Comparison of ENCODE assay signal across 8 cellular contexts in the genomic region with DNA sequence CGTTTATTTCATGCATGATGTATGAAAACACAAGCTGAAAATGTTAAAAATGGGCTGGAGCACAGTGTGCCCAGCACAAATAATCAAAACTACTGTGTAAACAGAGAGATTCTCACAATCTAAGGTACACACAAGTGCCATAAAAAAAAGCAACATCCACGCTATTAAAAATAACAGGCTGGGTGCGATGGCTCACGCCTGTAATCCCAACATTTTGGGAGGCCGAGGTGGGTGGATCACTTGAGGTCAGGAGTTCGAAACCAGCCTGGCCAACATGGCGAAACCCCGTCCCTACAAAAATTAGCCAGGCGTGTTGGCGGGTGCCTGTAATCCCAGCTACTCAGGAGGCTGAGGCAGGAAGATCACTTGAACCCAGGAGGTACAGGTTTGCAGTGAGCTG. TPM values are rescaled to one million over a fixed set of nuclear protein-coding genes. Genes with fewer than 3 reads are reported as not detected.
DNase-seq lines count a peak whose midpoint lies in the region; ATAC-seq, FAIRE-seq and TF ChIP-seq lines count a peak whose summit lies in the region.
"Not testable (repeated sequence)": the region's sequence is repeated elsewhere in the genome, so short reads cannot be mapped to it uniquely, and the experiment has no call there.

No MANE protein-coding gene starts in this region.

- peaks cover 97% of the 10 kb centered on the region for H3K79me2 ChIP-seq in smooth muscle cell (ENCODE audit: low read depth)

- H3K27me3 ChIP-seq in foreskin keratinocyte; smooth muscle cell (ENCODE audit: low read depth): not testable (repeated sequence)

- H3K4me3 ChIP-seq in A549, mucosa of descending colon: not testable (repeated sequence)
- peak overlapping the region; percentile 57 for H3K4me3 ChIP-seq in NB4 (ENCODE audit: low read depth, low read length)
- peak overlapping the region; percentile 20 for H3K4me3 ChIP-seq in smooth muscle cell

- peaks cover 67% of the 10 kb centered on the region for H3K4me1 Mint-ChIP-seq in activated CD4-positive, alpha-beta memory T cell treated with anti-CD3 and anti-CD28 coated beads, Interleukin-2, amount 10 ng/mL, durations not matched to agents 7 days and 5 days
- H3K4me1 Mint-ChIP-seq in brain, result peaks cover 64% of the 10 kb centered on the region

- H2AFZ ChIP-seq in smooth muscle cell (ENCODE audit: low read depth), result not testable (repeated sequence)

- not testable (repeated sequence) for FAIRE-seq in A549 (lab: Jason Lieb, UNC)

- H3K27me3 Mint-ChIP-seq in activated CD4-positive, alpha-beta memory T cell treated with anti-CD3 and anti-CD28 coated beads, Interleukin-2, amount 10 ng/mL, durations not matched to agents 7 days and 5 days; brain: not testable (repeated sequence)

- DNase-seq in A549 (ENCODE audit: low read depth in 1 of 2, low spot score in 1 of 2); NB4 (ENCODE audit: low read depth); activated CD4-positive, alpha-beta memory T cell treated with anti-CD3 and anti-CD28 coated beads, Interleukin-2, amount 10 ng/mL, durations not matched to agents 7 days and 5 days; foreskin keratinocyte; mucosa of descending colon; smooth muscle cell (lab: John Stamatoyannopoulos, UW; ENCODE audit: unreplicated experiment): not testable (repeated sequence)

- H3K4me2 ChIP-seq in A549 (peak overlapping the region; percentile 52), smooth muscle cell (peak overlapping the region; percentile 73)

- H3K4me1 ChIP-seq in A549, result peaks cover 59% of the 10 kb centered on the region
- not testable (repeated sequence) for H3K4me1 ChIP-seq in foreskin keratinocyte; smooth muscle cell (ENCODE audit: low read depth)
- H3K4me1 ChIP-seq in mucosa of descending colon (ENCODE audit: low read depth), result peaks cover 13% of the 10 kb centered on the region

- POLR2A ChIA-PET in A549 (lab: Yijun Ruan, JAX), result interaction anchor here (1.1 kb wide), 1 partner anchor 22 kb away, joined by 5 read pairs; the partner anchor contains the start of gene YWHAQ
- POLR2A ChIA-PET in activated CD4-positive, alpha-beta memory T cell treated with anti-CD3 and anti-CD28 coated beads, Interleukin-2, amount 10 ng/mL, durations not matched to agents 7 days and 5 days (lab: Charles Lee), result interaction anchor here (0.9 to 5.2 kb wide), 14 partner anchors 9 to 185 kb away, joined by 3 to 49 read pairs (median 8); partner anchors contain the start of genes ADAM17, CPSF3, ITGB1BP1 and YWHAQ

- peaks cover 100% of the 10 kb centered on the region for H4K20me1 ChIP-seq in smooth muscle cell (ENCODE audit: low read depth)

- H3K9me3 Mint-ChIP-seq in activated CD4-positive, alpha-beta memory T cell treated with anti-CD3 and anti-CD28 coated beads, Interleukin-2, amount 10 ng/mL, durations not matched to agents 7 days and 5 days, result not testable (repeated sequence)
- H3K9me3 Mint-ChIP-seq in brain, result peaks cover 8 to 28% (median 15%) of the 10 kb centered on the region in 5 experiments

- not testable (repeated sequence) for TF ChIP-seq RAD21 in A549 (conservative IDR thresholded peaks at IDR 0.05 in 1 of 2, IDR thresholded peaks at IDR 0.05 in 1 of 2)

- H3F3A ChIP-seq in smooth muscle cell (ENCODE audit: low read depth), result peaks cover 16% of the 10 kb centered on the region

- not testable (repeated sequence) for H3K36me3 ChIP-seq in mucosa of descending colon (ENCODE audit: low read depth); smooth muscle cell (ENCODE audit: low read depth)

- CTCF ChIA-PET in A549 (lab: Yijun Ruan, JAX), result interaction anchor here (1.3 to 1.8 kb wide), 2 partner anchors 28 to 127 kb away, joined by 3 to 5 read pairs; no protein-coding TSS in a partner anchor
- CTCF ChIA-PET in activated CD4-positive, alpha-beta memory T cell treated with anti-CD3 and anti-CD28 coated beads, Interleukin-2, amount 10 ng/mL, durations not matched to agents 7 days and 5 days (lab: Charles Lee), result interaction anchor here (1.1 to 1.6 kb wide), 5 partner anchors 11 to 191 kb away, joined by 4 to 8 read pairs (median 5); partner anchors contain the start of genes ADAM17 and YWHAQ

- ATAC-seq in A549, foreskin keratinocyte: not testable (repeated sequence)
- peak; percentile 10 for ATAC-seq in GM21381 (IDR thresholded peaks at IDR 0.05; ENCODE audit: unreplicated experiment)
- peak; percentile 57 for ATAC-seq in mucosa of descending colon

- peak overlapping the region; percentile 70 for H3K4me3 Mint-ChIP-seq in activated CD4-positive, alpha-beta memory T cell treated with anti-CD3 and anti-CD28 coated beads, Interleukin-2, amount 10 ng/mL, durations not matched to agents 7 days and 5 days
- peak overlapping the region in 2 of 5 experiments; percentile 28 to 64 for H3K4me3 Mint-ChIP-seq in brain

- intact Hi-C loops in mucosa of descending colon (cut with DNase I, micrococcal nuclease), result not testable (repeated sequence)

- not testable (repeated sequence) for TF ChIP-seq EP300 in A549 (IDR thresholded peaks at IDR 0.05)

- TF ChIP-seq CTCF in A549 (IDR thresholded peaks at IDR 0.05); NB4 (IDR thresholded peaks at IDR 0.05; ENCODE audit: low read depth, low read length); brain (conservative IDR thresholded peaks at IDR 0.05); foreskin keratinocyte (conservative IDR thresholded peaks at IDR 0.05); mucosa of descending colon (IDR thresholded peaks at IDR 0.05); smooth muscle cell (IDR thresholded peaks at IDR 0.05; ENCODE audit: borderline replicate concordance, insufficient read depth, poor library complexity, severe bottlenecking): not testable (repeated sequence)

- not testable (repeated sequence) for H3K9me3 ChIP-seq in A549; mucosa of descending colon; smooth muscle cell (replicated peaks; ENCODE audit: low read depth)

- H3K27ac Mint-ChIP-seq in activated CD4-positive, alpha-beta memory T cell treated with anti-CD3 and anti-CD28 coated beads, Interleukin-2, amount 10 ng/mL, durations not matched to agents 7 days and 5 days, result peak overlapping the region; percentile 91
- peak overlapping the region in 4 of 5 experiments; percentile 52 to 94 (median 84) for H3K27ac Mint-ChIP-seq in brain

- peak overlapping the region; percentile 34 for H3K9ac ChIP-seq in smooth muscle cell (ENCODE audit: low read depth)

- WGBS in A549 (ENCODE audit: missing lambda C conversion rate), result 65% methylated on average over 10 of the region's 10 CpGs
- WGBS in smooth muscle cell (ENCODE audit: low lambda C conversion rate), result 87% methylated on average over 10 of the region's 10 CpGs

- peaks cover 68% of the 10 kb centered on the region for H3K36me3 Mint-ChIP-seq in activated CD4-positive, alpha-beta memory T cell treated with anti-CD3 and anti-CD28 coated beads, Interleukin-2, amount 10 ng/mL, durations not matched to agents 7 days and 5 days (ENCODE audit: low read depth)
- H3K36me3 Mint-ChIP-seq in brain, result peaks cover 93% of the 10 kb centered on the region

- not testable (repeated sequence) for TF ChIP-seq POLR2A in A549 (IDR thresholded peaks at IDR 0.05; ENCODE audit: low read length); NB4 (IDR thresholded peaks at IDR 0.05; ENCODE audit: extremely low read depth, insufficient read length)

- H3K27ac ChIP-seq in A549 (peak overlapping the region in 1 of 2 experiments; percentile 4; a peak in 1 of 6 replicates), foreskin keratinocyte (peak overlapping the region; percentile 47), smooth muscle cell (ENCODE audit: low read depth) (peak overlapping the region; percentile 84)

RNA-seq across cellular contexts. Expression of gene YWHAQ, which starts 22.3 kb away (rescaled TPM):
- 672 and 833 TPM in 2 replicates for polyA plus RNA-seq in A549 (2011; rRNA removed)
- polyA plus RNA-seq in A549 (2012; cell fraction: cytosol; rRNA removed), result 326 and 355 TPM in 2 replicates
- polyA plus RNA-seq in A549 (2012; cell fraction: nucleus; rRNA removed), result 176 and 207 TPM in 2 replicates
- 661 to 703 TPM (median 686 TPM) in 3 replicates for polyA plus RNA-seq in A549 (2017; fragmentation: RNase III; extraction: RNeasy Plus Mini Kit Qiagen cat#74134 plus additional on column Dnase treatment)
- polyA minus RNA-seq in A549 (2011; rRNA and poly(A)+ RNA removed), result 310 and 393 TPM in 2 replicates
- 100 to 1,000 TPM; 335 to 351 TPM for total RNA-seq in activated CD4-positive, alpha-beta memory T cell treated with anti-CD3 and anti-CD28 coated beads, Interleukin-2, amount 10 ng/mL, durations not matched to agents 7 days and 5 days
- 483 TPM for polyA plus RNA-seq in brain (ENCODE audit: insufficient read depth, low read depth, low replicate concordance)
- total RNA-seq in foreskin keratinocyte, result 376 and 422 TPM in 2 replicates
- 265 and 322 TPM in 2 replicates for polyA plus RNA-seq in foreskin keratinocyte
- total RNA-seq in mucosa of descending colon, result 100 to 1,000 TPM; 204 to 256 (median 251) TPM
- total RNA-seq in smooth muscle cell, result 376 and 417 TPM in 2 replicates
- 300 and 324 TPM in 2 replicates for polyA plus RNA-seq in smooth muscle cell

RNA-seq across cellular contexts. Expression of gene ADAM17, which starts 52.9 kb away (rescaled TPM):
- polyA plus RNA-seq in A549 (2011; rRNA removed) (33.0 and 33.1 TPM in 2 replicates), A549 (2017; fragmentation: RNase III; extraction: RNeasy Plus Mini Kit Qiagen cat#74134 plus additional on column Dnase treatment) (36.0 to 39.1 TPM (median 38.1 TPM) in 3 replicates), brain (ENCODE audit: insufficient read depth, low read depth, low replicate concordance) (7.2 TPM), foreskin keratinocyte (8.3 and 8.8 TPM in 2 replicates), smooth muscle cell (8.9 and 17.6 TPM in 2 replicates)
- polyA plus RNA-seq in A549 (2012; cell fraction: cytosol; rRNA removed), result 11.7 and 11.8 TPM in 2 replicates
- polyA plus RNA-seq in A549 (2012; cell fraction: nucleus; rRNA removed), result 17.7 and 21.0 TPM in 2 replicates
- polyA minus RNA-seq in A549 (2011; rRNA and poly(A)+ RNA removed), result 29.7 and 30.1 TPM in 2 replicates
- total RNA-seq in activated CD4-positive, alpha-beta memory T cell treated with anti-CD3 and anti-CD28 coated beads, Interleukin-2, amount 10 ng/mL, durations not matched to agents 7 days and 5 days, result 10 to 100 TPM; 28.9 to 31.0 TPM
- total RNA-seq in foreskin keratinocyte (29.3 and 29.5 TPM in 2 replicates), mucosa of descending colon (10 to 100 TPM; 20.9 to 22.8 (median 21.0) TPM), smooth muscle cell (18.3 and 21.4 TPM in 2 replicates)
